Comparison of ENCODE assay signal across 1 cellular context in the genomic region with DNA sequence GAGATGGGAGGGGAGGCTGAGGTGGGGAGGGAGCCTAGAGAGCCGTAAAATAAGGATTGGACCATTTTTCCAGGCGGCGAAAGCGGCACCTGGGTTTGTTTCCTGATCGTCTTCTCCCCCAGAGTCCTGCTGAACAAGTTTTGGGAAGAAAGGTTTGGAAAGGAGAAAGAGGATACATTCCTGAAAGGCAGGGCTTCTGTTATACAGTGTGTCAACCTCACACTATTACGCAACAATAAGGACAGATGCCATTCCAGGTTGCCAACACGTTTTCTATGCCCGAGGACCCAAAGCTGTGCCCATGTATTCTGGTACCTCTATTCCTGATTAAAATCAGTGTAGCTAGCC.
A peak's percentile ranks its signal among the peaks of the same experiment; 100 is the strongest.
TF ChIP-seq lines count a peak whose summit lies in the region.

No MANE protein-coding gene starts in this region.

TF ChIP-seq in HepG2, 621 proteins besides CTCF, POLR2A, EP300 and RAD21:
- TF ChIP-seq TBX2 (CRISPR knock-in tag; IDR thresholded peaks at IDR 0.05; ENCODE audit: borderline replicate concordance) (no peak), HDAC1 (CRISPR knock-in tag; IDR thresholded peaks at IDR 0.05) (0 out of 2 replicates have a peak, but pooled peaks have one; percentile 1), CEBPG (CRISPR knock-in tag; IDR thresholded peaks at IDR 0.05) (peak; percentile 95), IRF2 (CRISPR knock-in tag; IDR thresholded peaks at IDR 0.05) (no peak), WIZ (CRISPR knock-in tag; IDR thresholded peaks at IDR 0.05) (0 out of 2 replicates have a peak, but pooled peaks have one; percentile 21), ZNF770 (CRISPR knock-in tag; IDR thresholded peaks at IDR 0.05) (0 out of 2 replicates have a peak, but pooled peaks have one; percentile 4), ZNF670 (CRISPR knock-in tag; IDR thresholded peaks at IDR 0.05; ENCODE audit: borderline replicate concordance) (0 out of 2 replicates have a peak, but pooled peaks have one; percentile 9), ASH2L (IDR thresholded peaks at IDR 0.05; ENCODE audit: insufficient read length, low read depth, low read length) (peak; percentile 39), AHR (CRISPR knock-in tag; IDR thresholded peaks at IDR 0.05) (no peak), ZNF530 (CRISPR knock-in tag; IDR thresholded peaks at IDR 0.05; ENCODE audit: low read depth) (0 out of 2 replicates have a peak, but pooled peaks have one; percentile 6), SNRNP70 (IDR thresholded peaks at IDR 0.05; ENCODE audit: low read depth, low read length) (no peak), YY1 (IDR thresholded peaks at IDR 0.05; ENCODE audit: insufficient read depth, insufficient replicate concordance, low read depth, low read length) (no peak), SMAD1 (CRISPR knock-in tag; IDR thresholded peaks at IDR 0.05; ENCODE audit: borderline replicate concordance, low read depth) (0 out of 2 replicates have a peak, but pooled peaks have one; percentile 3), CENPX (CRISPR knock-in tag; IDR thresholded peaks at IDR 0.05) (no peak), CEBPB (IDR thresholded peaks at IDR 0.05; ENCODE audit: borderline replicate concordance, low read depth, low read length) (peak; percentile 98), KDM5A (IDR thresholded peaks at IDR 0.05; ENCODE audit: borderline replicate concordance, low read length) (peak; percentile 63; the same call in 1 of the 2 replicates), NFE2L2 (IDR thresholded peaks at IDR 0.05; ENCODE audit: low read length) (no peak), SATB2 (CRISPR knock-in tag; IDR thresholded peaks at IDR 0.05) (no peak), BCL6 (CRISPR knock-in tag; IDR thresholded peaks at IDR 0.05) (peak; percentile 52; the same call in 1 of the 2 replicates), ZNF225 (CRISPR knock-in tag; IDR thresholded peaks at IDR 0.05) (no peak), UBTF (CRISPR knock-in tag; IDR thresholded peaks at IDR 0.05) (no peak), ZNF619 (CRISPR knock-in tag; IDR thresholded peaks at IDR 0.05) (no peak), TFDP1 (CRISPR knock-in tag; IDR thresholded peaks at IDR 0.05; ENCODE audit: borderline replicate concordance) (no peak), ZNF746 (CRISPR knock-in tag; IDR thresholded peaks at IDR 0.05) (no peak)
